1 cellular context compared by ENCODE assay signal in the genomic region with DNA sequence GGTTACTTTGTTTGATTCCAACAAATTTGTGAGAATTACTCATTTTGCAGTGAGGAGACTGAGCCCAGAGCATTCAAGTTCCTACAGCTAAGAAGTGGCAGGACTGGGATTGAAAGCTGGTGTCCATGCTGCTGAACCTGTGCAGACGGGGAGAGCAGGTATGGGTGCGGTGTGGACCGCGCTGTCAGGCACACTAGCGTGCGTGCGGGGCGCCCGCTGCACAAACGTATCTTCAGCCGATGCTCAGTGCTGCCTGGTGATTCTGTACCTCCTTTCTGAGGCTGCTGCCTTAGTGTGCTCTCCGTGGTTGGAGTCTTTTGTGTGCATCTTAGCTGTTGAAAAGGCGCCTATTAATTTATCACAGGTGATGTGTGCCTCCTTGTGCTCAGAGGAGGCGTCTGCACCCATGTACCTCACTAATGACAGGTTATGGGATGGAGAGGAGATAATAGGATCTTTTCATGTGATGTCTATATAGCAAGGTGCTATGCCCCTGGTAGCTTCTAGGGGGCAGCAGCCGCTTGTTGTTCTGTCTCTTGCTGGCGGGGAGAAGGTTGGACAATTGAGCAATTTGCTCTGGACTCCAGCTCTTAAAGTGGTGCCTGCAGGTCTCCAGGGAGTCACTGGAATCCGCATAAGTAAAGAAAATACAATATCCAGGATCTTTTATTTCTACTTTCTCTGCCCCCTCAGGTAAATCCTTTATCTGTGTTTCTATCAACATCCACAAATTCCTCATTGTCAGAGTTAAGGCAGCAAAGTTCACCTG.
TF ChIP-seq lines count a peak whose summit lies in the region.

No MANE protein-coding gene starts in this region.

TF ChIP-seq in HEK293, 187 proteins besides CTCF, POLR2A, EP300 and RAD21 (continued from another document and continues in another):
- TF ChIP-seq, protein P1, sequence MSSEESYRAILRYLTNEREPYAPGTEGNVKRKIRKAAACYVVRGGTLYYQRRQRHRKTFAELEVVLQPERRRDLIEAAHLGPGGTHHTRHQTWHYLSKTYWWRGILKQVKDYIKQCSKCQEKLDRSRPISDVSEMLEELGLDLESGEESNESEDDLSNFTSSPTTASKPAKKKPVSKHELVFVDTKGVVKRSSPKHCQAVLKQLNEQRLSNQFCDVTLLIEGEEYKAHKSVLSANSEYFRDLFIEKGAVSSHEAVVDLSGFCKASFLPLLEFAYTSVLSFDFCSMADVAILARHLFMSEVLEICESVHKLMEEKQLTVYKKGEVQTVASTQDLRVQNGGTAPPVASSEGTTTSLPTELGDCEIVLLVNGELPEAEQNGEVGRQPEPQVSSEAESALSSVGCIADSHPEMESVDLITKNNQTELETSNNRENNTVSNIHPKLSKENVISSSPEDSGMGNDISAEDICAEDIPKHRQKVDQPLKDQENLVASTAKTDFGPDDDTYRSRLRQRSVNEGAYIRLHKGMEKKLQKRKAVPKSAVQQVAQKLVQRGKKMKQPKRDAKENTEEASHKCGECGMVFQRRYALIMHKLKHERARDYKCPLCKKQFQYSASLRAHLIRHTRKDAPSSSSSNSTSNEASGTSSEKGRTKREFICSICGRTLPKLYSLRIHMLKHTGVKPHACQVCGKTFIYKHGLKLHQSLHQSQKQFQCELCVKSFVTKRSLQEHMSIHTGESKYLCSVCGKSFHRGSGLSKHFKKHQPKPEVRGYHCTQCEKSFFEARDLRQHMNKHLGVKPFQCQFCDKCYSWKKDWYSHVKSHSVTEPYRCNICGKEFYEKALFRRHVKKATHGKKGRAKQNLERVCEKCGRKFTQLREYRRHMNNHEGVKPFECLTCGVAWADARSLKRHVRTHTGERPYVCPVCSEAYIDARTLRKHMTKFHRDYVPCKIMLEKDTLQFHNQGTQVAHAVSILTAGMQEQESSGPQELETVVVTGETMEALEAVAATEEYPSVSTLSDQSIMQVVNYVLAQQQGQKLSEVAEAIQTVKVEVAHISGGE (tag by site-specific recombination; conservative IDR thresholded peaks at IDR 0.05; ENCODE audit: low read depth): no peak
- no peak for TF ChIP-seq ZNF747 (tag by site-specific recombination; IDR thresholded peaks at IDR 0.05)
- TF ChIP-seq ZNF623 (tag by site-specific recombination; IDR thresholded peaks at IDR 0.05): no peak
- no peak for TF ChIP-seq ZNF670 (tag by site-specific recombination; IDR thresholded peaks at IDR 0.05; ENCODE audit: low read depth)
- TF ChIP-seq ZBTB7A (tag by site-specific recombination; IDR thresholded peaks at IDR 0.05; ENCODE audit: low read depth): no peak
- TF ChIP-seq ZSCAN30 (tag by site-specific recombination; IDR thresholded peaks at IDR 0.05): peak; percentile 86
- no peak for TF ChIP-seq SP2 (tag by site-specific recombination; IDR thresholded peaks at IDR 0.05)
- TF ChIP-seq ZNF121 (tag by site-specific recombination; IDR thresholded peaks at IDR 0.05): no peak
- TF ChIP-seq ZEB2 (tag by site-specific recombination; IDR thresholded peaks at IDR 0.05): peak; percentile 66
- no peak for TF ChIP-seq ZNF354C (tag by site-specific recombination; IDR thresholded peaks at IDR 0.05; ENCODE audit: borderline replicate concordance, low read depth)
- TF ChIP-seq KLF16 (tag by site-specific recombination; IDR thresholded peaks at IDR 0.05): no peak
- no peak for TF ChIP-seq SETDB1 (IDR thresholded peaks at IDR 0.05; ENCODE audit: insufficient read length, low read length)
- TF ChIP-seq ZNF624 (tag by site-specific recombination; IDR thresholded peaks at IDR 0.05): no peak
- no peak for TF ChIP-seq ZNF239 (tag by site-specific recombination; IDR thresholded peaks at IDR 0.05)
- TF ChIP-seq ZNF654 (tag by site-specific recombination; IDR thresholded peaks at IDR 0.05; ENCODE audit: low read depth): peak; percentile 40
- no peak for TF ChIP-seq ZNF626 (tag by site-specific recombination; IDR thresholded peaks at IDR 0.05)
- no peak for TF ChIP-seq ZNF521 (tag by site-specific recombination; IDR thresholded peaks at IDR 0.05)
- no peak for TF ChIP-seq KLF9 (tag by site-specific recombination; IDR thresholded peaks at IDR 0.05; ENCODE audit: low read depth)
- no peak for TF ChIP-seq ZNF785 (tag by site-specific recombination; IDR thresholded peaks at IDR 0.05)
- TF ChIP-seq, protein P2, sequence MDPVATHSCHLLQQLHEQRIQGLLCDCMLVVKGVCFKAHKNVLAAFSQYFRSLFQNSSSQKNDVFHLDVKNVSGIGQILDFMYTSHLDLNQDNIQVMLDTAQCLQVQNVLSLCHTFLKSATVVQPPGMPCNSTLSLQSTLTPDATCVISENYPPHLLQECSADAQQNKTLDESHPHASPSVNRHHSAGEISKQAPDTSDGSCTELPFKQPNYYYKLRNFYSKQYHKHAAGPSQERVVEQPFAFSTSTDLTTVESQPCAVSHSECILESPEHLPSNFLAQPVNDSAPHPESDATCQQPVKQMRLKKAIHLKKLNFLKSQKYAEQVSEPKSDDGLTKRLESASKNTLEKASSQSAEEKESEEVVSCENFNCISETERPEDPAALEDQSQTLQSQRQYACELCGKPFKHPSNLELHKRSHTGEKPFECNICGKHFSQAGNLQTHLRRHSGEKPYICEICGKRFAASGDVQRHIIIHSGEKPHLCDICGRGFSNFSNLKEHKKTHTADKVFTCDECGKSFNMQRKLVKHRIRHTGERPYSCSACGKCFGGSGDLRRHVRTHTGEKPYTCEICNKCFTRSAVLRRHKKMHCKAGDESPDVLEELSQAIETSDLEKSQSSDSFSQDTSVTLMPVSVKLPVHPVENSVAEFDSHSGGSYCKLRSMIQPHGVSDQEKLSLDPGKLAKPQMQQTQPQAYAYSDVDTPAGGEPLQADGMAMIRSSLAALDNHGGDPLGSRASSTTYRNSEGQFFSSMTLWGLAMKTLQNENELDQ (tag by site-specific recombination; IDR thresholded peaks at IDR 0.05; ENCODE audit: low read depth): no peak
- TF ChIP-seq, protein P3, sequence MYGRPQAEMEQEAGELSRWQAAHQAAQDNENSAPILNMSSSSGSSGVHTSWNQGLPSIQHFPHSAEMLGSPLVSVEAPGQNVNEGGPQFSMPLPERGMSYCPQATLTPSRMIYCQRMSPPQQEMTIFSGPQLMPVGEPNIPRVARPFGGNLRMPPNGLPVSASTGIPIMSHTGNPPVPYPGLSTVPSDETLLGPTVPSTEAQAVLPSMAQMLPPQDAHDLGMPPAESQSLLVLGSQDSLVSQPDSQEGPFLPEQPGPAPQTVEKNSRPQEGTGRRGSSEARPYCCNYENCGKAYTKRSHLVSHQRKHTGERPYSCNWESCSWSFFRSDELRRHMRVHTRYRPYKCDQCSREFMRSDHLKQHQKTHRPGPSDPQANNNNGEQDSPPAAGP (tag by site-specific recombination; IDR thresholded peaks at IDR 0.05): no peak
- TF ChIP-seq, protein P4, sequence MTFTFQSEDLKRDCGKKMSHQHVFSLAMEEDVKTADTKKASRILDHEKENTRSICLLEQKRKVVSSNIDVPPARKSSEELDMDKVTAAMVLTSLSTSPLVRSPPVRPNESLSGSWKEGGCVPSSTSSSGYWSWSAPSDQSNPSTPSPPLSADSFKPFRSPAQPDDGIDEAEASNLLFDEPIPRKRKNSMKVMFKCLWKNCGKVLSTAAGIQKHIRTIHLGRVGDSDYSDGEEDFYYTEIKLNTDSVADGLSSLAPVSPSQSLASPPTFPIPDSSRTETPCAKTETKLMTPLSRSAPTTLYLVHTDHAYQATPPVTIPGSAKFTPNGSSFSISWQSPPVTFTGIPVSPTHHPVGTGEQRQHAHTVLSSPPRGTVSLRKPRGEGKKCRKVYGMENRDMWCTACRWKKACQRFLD (tag by site-specific recombination; IDR thresholded peaks at IDR 0.05): no peak
- no peak for TF ChIP-seq ZNF132 (tag by site-specific recombination; IDR thresholded peaks at IDR 0.05; ENCODE audit: borderline replicate concordance)
- TF ChIP-seq GFI1B (tag by site-specific recombination; IDR thresholded peaks at IDR 0.05): no peak
- TF ChIP-seq, protein P5, sequence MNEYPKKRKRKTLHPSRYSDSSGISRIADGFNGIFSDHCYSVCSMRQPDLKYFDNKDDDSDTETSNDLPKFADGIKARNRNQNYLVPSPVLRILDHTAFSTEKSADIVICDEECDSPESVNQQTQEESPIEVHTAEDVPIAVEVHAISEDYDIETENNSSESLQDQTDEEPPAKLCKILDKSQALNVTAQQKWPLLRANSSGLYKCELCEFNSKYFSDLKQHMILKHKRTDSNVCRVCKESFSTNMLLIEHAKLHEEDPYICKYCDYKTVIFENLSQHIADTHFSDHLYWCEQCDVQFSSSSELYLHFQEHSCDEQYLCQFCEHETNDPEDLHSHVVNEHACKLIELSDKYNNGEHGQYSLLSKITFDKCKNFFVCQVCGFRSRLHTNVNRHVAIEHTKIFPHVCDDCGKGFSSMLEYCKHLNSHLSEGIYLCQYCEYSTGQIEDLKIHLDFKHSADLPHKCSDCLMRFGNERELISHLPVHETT (tag by site-specific recombination; IDR thresholded peaks at IDR 0.05): no peak; the same call in 1 of the 2 replicates
- TF ChIP-seq ZNF558 (tag by site-specific recombination; IDR thresholded peaks at IDR 0.05): 0 out of 2 replicates have a peak, but pooled peaks have one; percentile 19
- TF ChIP-seq ZNF416 (tag by site-specific recombination; IDR thresholded peaks at IDR 0.05): no peak
- TF ChIP-seq, protein P6, sequence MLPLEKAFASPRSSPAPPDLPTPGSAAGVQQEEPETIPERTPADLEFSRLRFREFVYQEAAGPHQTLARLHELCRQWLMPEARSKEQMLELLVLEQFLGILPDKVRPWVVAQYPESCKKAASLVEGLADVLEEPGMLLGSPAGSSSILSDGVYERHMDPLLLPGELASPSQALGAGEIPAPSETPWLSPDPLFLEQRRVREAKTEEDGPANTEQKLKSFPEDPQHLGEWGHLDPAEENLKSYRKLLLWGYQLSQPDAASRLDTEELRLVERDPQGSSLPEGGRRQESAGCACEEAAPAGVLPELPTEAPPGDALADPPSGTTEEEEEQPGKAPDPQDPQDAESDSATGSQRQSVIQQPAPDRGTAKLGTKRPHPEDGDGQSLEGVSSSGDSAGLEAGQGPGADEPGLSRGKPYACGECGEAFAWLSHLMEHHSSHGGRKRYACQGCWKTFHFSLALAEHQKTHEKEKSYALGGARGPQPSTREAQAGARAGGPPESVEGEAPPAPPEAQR (tag by site-specific recombination; IDR thresholded peaks at IDR 0.05): no peak
- 0 out of 2 replicates have a peak, but pooled peaks have one; percentile 54 for TF ChIP-seq ZNF2 (tag by site-specific recombination; IDR thresholded peaks at IDR 0.05)
- TF ChIP-seq GLI2 (tag by site-specific recombination; IDR thresholded peaks at IDR 0.05; ENCODE audit: borderline replicate concordance, low read depth): no peak
- no peak for TF ChIP-seq GLIS1 (tag by site-specific recombination; IDR thresholded peaks at IDR 0.05)
- TF ChIP-seq ZFP69B (tag by site-specific recombination; IDR thresholded peaks at IDR 0.05): peak; percentile 89
- no peak for TF ChIP-seq ZNF658 (tag by site-specific recombination; IDR thresholded peaks at IDR 0.05)
- peak; percentile 90 for TF ChIP-seq ZNF600 (tag by site-specific recombination; IDR thresholded peaks at IDR 0.05)
- TF ChIP-seq ZNF155 (tag by site-specific recombination; IDR thresholded peaks at IDR 0.05): no peak
- TF ChIP-seq ZNF529 (tag by site-specific recombination; IDR thresholded peaks at IDR 0.05; ENCODE audit: insufficient replicate concordance): no peak
- peak; percentile 19; the same call in 1 of the 2 replicates for TF ChIP-seq FEZF1 (tag by site-specific recombination; IDR thresholded peaks at IDR 0.05)
- TF ChIP-seq ZNF777 (tag by site-specific recombination; IDR thresholded peaks at IDR 0.05; ENCODE audit: borderline replicate concordance): no peak
- TF ChIP-seq ZNF548 (tag by site-specific recombination; IDR thresholded peaks at IDR 0.05): no peak
- TF ChIP-seq, protein P7, sequence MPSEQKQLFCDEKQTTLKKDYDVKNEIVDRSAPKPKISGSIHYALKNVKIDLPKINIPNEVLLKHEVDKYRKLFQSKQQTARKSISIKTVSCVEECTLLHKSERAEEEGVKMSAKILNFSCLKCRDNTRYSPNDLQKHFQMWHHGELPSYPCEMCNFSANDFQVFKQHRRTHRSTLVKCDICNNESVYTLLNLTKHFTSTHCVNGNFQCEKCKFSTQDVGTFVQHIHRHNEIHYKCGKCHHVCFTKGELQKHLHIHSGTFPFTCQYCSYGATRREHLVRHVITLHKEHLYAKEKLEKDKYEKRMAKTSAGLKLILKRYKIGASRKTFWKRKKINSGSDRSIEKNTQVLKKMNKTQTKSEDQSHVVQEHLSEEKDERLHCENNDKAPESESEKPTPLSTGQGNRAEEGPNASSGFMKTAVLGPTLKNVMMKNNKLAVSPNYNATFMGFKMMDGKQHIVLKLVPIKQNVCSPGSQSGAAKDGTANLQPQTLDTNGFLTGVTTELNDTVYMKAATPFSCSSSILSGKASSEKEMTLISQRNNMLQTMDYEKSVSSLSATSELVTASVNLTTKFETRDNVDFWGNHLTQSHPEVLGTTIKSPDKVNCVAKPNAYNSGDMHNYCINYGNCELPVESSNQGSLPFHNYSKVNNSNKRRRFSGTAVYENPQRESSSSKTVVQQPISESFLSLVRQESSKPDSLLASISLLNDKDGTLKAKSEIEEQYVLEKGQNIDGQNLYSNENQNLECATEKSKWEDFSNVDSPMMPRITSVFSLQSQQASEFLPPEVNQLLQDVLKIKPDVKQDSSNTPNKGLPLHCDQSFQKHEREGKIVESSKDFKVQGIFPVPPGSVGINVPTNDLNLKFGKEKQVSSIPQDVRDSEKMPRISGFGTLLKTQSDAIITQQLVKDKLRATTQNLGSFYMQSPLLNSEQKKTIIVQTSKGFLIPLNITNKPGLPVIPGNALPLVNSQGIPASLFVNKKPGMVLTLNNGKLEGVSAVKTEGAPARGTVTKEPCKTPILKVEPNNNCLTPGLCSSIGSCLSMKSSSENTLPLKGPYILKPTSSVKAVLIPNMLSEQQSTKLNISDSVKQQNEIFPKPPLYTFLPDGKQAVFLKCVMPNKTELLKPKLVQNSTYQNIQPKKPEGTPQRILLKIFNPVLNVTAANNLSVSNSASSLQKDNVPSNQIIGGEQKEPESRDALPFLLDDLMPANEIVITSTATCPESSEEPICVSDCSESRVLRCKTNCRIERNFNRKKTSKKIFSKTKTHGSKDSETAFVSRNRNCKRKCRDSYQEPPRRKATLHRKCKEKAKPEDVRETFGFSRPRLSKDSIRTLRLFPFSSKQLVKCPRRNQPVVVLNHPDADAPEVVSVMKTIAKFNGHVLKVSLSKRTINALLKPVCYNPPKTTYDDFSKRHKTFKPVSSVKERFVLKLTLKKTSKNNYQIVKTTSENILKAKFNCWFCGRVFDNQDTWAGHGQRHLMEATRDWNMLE (tag by site-specific recombination; conservative IDR thresholded peaks at IDR 0.05; ENCODE audit: low read depth): no peak
- TF ChIP-seq ZNF423 (tag by site-specific recombination; IDR thresholded peaks at IDR 0.05): no peak
- TF ChIP-seq ZNF37A (tag by site-specific recombination; IDR thresholded peaks at IDR 0.05): no peak
- no peak for TF ChIP-seq TRIM28 (IDR thresholded peaks at IDR 0.05; ENCODE audit: borderline replicate concordance, low read length)
- no peak for TF ChIP-seq ZBTB21 (tag by site-specific recombination; IDR thresholded peaks at IDR 0.05)
- TF ChIP-seq EGR2 (tag by site-specific recombination; IDR thresholded peaks at IDR 0.05; ENCODE audit: low read depth): no peak
- TF ChIP-seq ZNF138 (tag by site-specific recombination; IDR thresholded peaks at IDR 0.05; ENCODE audit: borderline replicate concordance): no peak
- no peak for TF ChIP-seq OSR2 (tag by site-specific recombination; IDR thresholded peaks at IDR 0.05)
- no peak for TF ChIP-seq ZNF341 (tag by site-specific recombination; IDR thresholded peaks at IDR 0.05; ENCODE audit: low read depth)
- TF ChIP-seq ZNF19 (tag by site-specific recombination; IDR thresholded peaks at IDR 0.05; ENCODE audit: low read depth): no peak
- TF ChIP-seq KLF1 (tag by site-specific recombination; IDR thresholded peaks at IDR 0.05): no peak
